ENCODE assay signal across 11 cellular contexts in genomic region chr12:101459642-101460346, GRCh38. TPM values are rescaled to one million over a fixed set of nuclear protein-coding genes. Genes with fewer than 3 reads are reported as not detected.
DNase-seq lines count a peak whose midpoint lies in the region; ATAC-seq and TF ChIP-seq lines count a peak whose summit lies in the region.
"Had no signal": no experiment of that assay in that cellular context is flagged by ENCODE, and none has a peak within 500 bp of the region (broad histone marks: within the 10 kb centered on the region; RNA-seq: fewer than 3 reads in every experiment).

No MANE protein-coding gene starts in this region.

- no peak overlapping the region for H3K4me3 ChIP-seq in PC-9

- H3K4me1 ChIP-seq in PC-9 (replicated peaks; ENCODE audit: insufficient read depth) = peaks cover 16% of the 10 kb centered on the region

- H3K4me2 ChIP-seq in PC-9 = peak overlapping the region; percentile 55

- H3K27me3 ChIP-seq in PC-9 (ENCODE audit: insufficient read depth, low read depth) = no peaks in the 10 kb centered on the region

- no peaks in the 10 kb centered on the region for H3K9me2 ChIP-seq in PC-9 (ENCODE audit: insufficient read depth)

- no peak for ATAC-seq in HG03521 (IDR thresholded peaks at IDR 0.05; ENCODE audit: unreplicated experiment)
- ATAC-seq in GM21526 (IDR thresholded peaks at IDR 0.05; ENCODE audit: low FRiP score, unreplicated experiment) = no peak
- ATAC-seq: CD8-positive, alpha-beta T cell had no signal

- no peaks in the 10 kb centered on the region for H4K20me1 ChIP-seq in PC-9 (ENCODE audit: insufficient read depth)

- H3K9me3 ChIP-seq in PC-9 (ENCODE audit: insufficient read depth, low read depth) = no peaks in the 10 kb centered on the region

- TF ChIP-seq CTCF in 22Rv1 (IDR thresholded peaks at IDR 0.05) (no peak), PC-9 (conservative IDR thresholded peaks at IDR 0.05) (no peak)

- H3K36me3 ChIP-seq in PC-9 (ENCODE audit: low read depth) = no peaks in the 10 kb centered on the region

- intact Hi-C loops in PC-9 (cut with micrococcal nuclease; ENCODE audit: unreplicated experiment) = no loop called here

- no peaks in the 10 kb centered on the region for H3K79me2 ChIP-seq in PC-9 (ENCODE audit: low read depth)

- no peak overlapping the region; the same call in 1 of the 2 replicates for H2AFZ ChIP-seq in PC-9

- peaks cover 23% of the 10 kb centered on the region; the same call in 1 of the 2 replicates for H3F3A ChIP-seq in PC-9 (ENCODE audit: insufficient read depth, low read depth)

- DNase-seq in H4 (ENCODE audit: low spot score) = peak; percentile 90
- DNase-seq in PC-9 = peak; percentile 58 to 93
- peak; percentile 53 for DNase-seq in fibroblast of the conjunctiva (ENCODE audit: low read depth)
- no peak for DNase-seq in NCI-H2107 treated with DMSO at 0.1 percent for 48 hours (lab: John Stamatoyannopoulos, UW; ENCODE audit: unreplicated experiment)
- DNase-seq in GOT3 (lab: John Stamatoyannopoulos, UW) = no peak
- DNase-seq: CD8-positive, alpha-beta T cell; stimulated activated CD4-positive, alpha-beta T cell treated with anti-CD3 and anti-CD28 coated beads, Interleukin-4, amount 100 ng/mL, for 4 hours had no signal

- CTCF ChIA-PET in PC-9 (lab: Charles Lee) = interaction anchor here (0.6 to 1.1 kb wide), 2 partner anchors 389 to 1351 kb away, joined by 4 to 5 read pairs; no protein-coding TSS in a partner anchor

- POLR2A ChIA-PET in PC-9 (lab: Charles Lee; ENCODE audit: unreplicated experiment) = interaction anchor here (0.6 to 0.7 kb wide), 2 partner anchors 62 to 539 kb away, joined by 4 to 6 read pairs; no protein-coding TSS in a partner anchor

- no TSS peak for BruUV-seq in PC-9 (replicated peaks; lab: Mats Ljungman, UMichigan)

- H3K27ac ChIP-seq in 22Rv1 = peak overlapping the region; percentile 83
- H3K27ac ChIP-seq in PC-9 = peak overlapping the region; percentile 66

RNA-seq across cellular contexts. Expression of gene SPIC, which starts 15.3 kb away (rescaled TPM):
- not detected in 2 replicates for total RNA-seq in H4 (2014; rRNA removed; shearing (Covaris generic))
- not detected in 2 replicates for total RNA-seq in PC-9 (2021)
- total RNA-seq: CD8-positive, alpha-beta T cell; mononuclear cell had no signal

RNA-seq across cellular contexts. Expression of gene ARL1, which starts 52.2 kb away (rescaled TPM):
- 56.1 and 80.1 TPM in 2 replicates for total RNA-seq in H4 (2014; rRNA removed; shearing (Covaris generic))
- total RNA-seq in PC-9 (2021) = 60.6 and 71.9 TPM in 2 replicates

Comparison
In these comparisons a context has a peak if more than half of its experiments do, and no peak if none do; other contexts are left out.
1. DNase-seq: peak in H4 (single experiment), PC-9 (2 of 2) and fibroblast of the conjunctiva (single experiment); none in NCI-H2107 treated with DMSO at 0.1 percent for 48 hours (single experiment) and GOT3 (single experiment).